Comparison of ENCODE assay signal across 21 cellular contexts in the genomic region with DNA sequence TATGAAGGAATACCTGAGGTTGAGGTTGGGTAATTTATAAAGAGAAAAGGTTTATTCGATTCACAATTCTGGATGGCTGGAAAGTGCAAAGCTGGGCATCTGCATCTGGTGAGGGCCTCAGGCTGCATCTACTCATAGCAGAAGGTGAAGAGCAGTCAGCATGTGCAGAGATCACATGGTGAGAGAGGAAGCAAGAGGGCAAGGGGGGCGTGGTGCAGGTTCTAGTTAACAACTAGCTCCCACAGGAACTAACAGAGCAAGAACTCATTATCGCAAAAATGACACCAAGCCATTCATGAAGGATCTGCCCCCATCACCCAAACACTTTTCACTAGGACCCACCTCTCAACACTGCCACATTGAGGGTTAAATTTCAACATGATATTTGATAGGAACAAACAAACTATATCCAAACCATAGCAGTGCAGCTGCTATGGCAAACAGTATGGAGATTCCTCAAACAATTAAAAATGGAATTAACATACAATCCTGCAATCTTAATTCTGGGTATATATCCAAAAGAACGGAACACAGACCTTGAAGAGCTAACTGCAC.
"Had no signal": no experiment of that assay in that cellular context is flagged by ENCODE, and none has a peak within 500 bp of the region (broad histone marks: within the 10 kb centered on the region; RNA-seq: fewer than 3 reads in every experiment).

No MANE protein-coding gene starts in this region.

- H3K4me1 ChIP-seq: esophagus squamous epithelium, gastrocnemius medialis, left lung, upper lobe of left lung had no signal

- H3K4me3 ChIP-seq: cardiac muscle cell, esophagus squamous epithelium, gastrocnemius medialis, left lung, lung, thoracic aorta, upper lobe of left lung had no signal

- DNase-seq: activated CD4-positive, alpha-beta memory T cell treated with anti-CD3 and anti-CD28 coated beads, Interleukin-2, amount 10 ng/mL, durations not matched to agents 7 days and 5 days; activated CD4-positive, alpha-beta T cell treated with anti-CD3 and anti-CD28 coated beads, Interleukin-2, amount 10 ng/mL, durations not matched to agents 24 days and 14 days; activated effector memory CD4-positive, alpha-beta T cell treated with anti-CD3 and anti-CD28 coated beads, Interleukin-2, amount 50 U/mL, for 16 hours; activated naive CD4-positive, alpha-beta T cell treated with anti-CD3 and anti-CD28 coated beads, Interleukin-2, amount 10 ng/mL, durations not matched to agents 7 days and 5 days; activated T-cell treated with anti-CD3 and anti-CD28 coated beads, Interleukin-2, amount 50 U/mL, for 72 hours; cortex of kidney; endodermal cell; esophagus squamous epithelium; gastrocnemius medialis; hippocampal formation; kidney glomerular epithelial cell; left lung; naive thymus-derived CD4-positive, alpha-beta T cell; stimulated activated CD4-positive, alpha-beta T cell treated with anti-CD3 and anti-CD28 coated beads, Interleukin-2, amount 100 ng/mL, for 48 hours; stimulated activated CD8-positive, alpha-beta memory T cell treated with anti-CD3 and anti-CD28 coated beads, Interleukin-4, amount 100 ng/mL, for 48 hours; stimulated activated naive B cell treated with anti-CD40 and anti-IgM and Interleukin-4, amounts not matched to agents 10 μg/mL and 1 μg/mL and 100 μg/mL, for 72 hours; T-helper 9 cell; upper lobe of left lung had no signal

- H3K9me3 ChIP-seq: gastrocnemius medialis, thoracic aorta had no signal

- ATAC-seq: activated T-cell treated with anti-CD3 and anti-CD28 coated beads, Interleukin-2, amount 50 U/mL, for 72 hours; gastrocnemius medialis; left lung; naive thymus-derived CD4-positive, alpha-beta T cell; stimulated activated naive B cell treated with anti-CD40 and anti-IgM and Interleukin-4, amounts not matched to agents 10 μg/mL and 1 μg/mL and 100 μg/mL, for 72 hours had no signal

- H3K27me3 ChIP-seq: cardiac muscle cell, esophagus squamous epithelium, gastrocnemius medialis, left lung, upper lobe of left lung had no signal

- H3K27ac ChIP-seq: cardiac muscle cell, esophagus squamous epithelium, gastrocnemius medialis, left lung, thoracic aorta, upper lobe of left lung had no signal

- H3K36me3 ChIP-seq: cardiac muscle cell, esophagus squamous epithelium, gastrocnemius medialis, left lung, thoracic aorta, upper lobe of left lung had no signal
